Comparison of ENCODE assay signal across 16 cellular contexts in genomic region chr20:4798010-4798409, GRCh38. TPM values are rescaled to one million over a fixed set of nuclear protein-coding genes. Genes with fewer than 3 reads are reported as not detected.
A peak's percentile ranks its signal among the peaks of the same experiment; 100 is the strongest.
DNase-seq lines count a peak whose midpoint lies in the region; ATAC-seq lines count a peak whose summit lies in the region.
"Had no signal": no experiment of that assay in that cellular context is flagged by ENCODE, and none has a peak within 500 bp of the region (broad histone marks: within the 10 kb centered on the region; RNA-seq: fewer than 3 reads in every experiment).

No MANE protein-coding gene starts in this region.

- H3K36me3 Mint-ChIP-seq in activated CD4-positive, alpha-beta T cell treated with anti-CD3 and anti-CD28 coated beads for 36 hours (ENCODE audit: low read depth), result peaks cover 74% of the 10 kb centered on the region
- peaks cover 68% of the 10 kb centered on the region for H3K36me3 Mint-ChIP-seq in stimulated activated naive CD8-positive, alpha-beta T cell treated with anti-CD3 and anti-CD28 coated beads, Interleukin-15, Interleukin-2, amounts not matched to agents 100 ng/mL and 50 ng/mL, for 24 hours (ENCODE audit: low read depth)
- H3K36me3 Mint-ChIP-seq in memory B cell, result peaks cover 52% of the 10 kb centered on the region
- H3K36me3 Mint-ChIP-seq in stimulated activated naive B cell treated with anti-CD40 and anti-IgM and Interleukin-4, amounts not matched to agents 10 μg/mL and 1 μg/mL and 100 μg/mL, for 72 hours, result peaks cover 73 to 82% of the 10 kb centered on the region in 2 donors

- CTCF ChIA-PET in activated CD4-positive, alpha-beta T cell treated with anti-CD3 and anti-CD28 coated beads for 36 hours (lab: Charles Lee), result interaction anchor here (0.9 kb wide), 1 partner anchor 15 kb away, joined by 3 read pairs; no protein-coding TSS in a partner anchor

- no peak for DNase-seq in activated CD4-positive, alpha-beta T cell treated with anti-CD3 and anti-CD28 coated beads for 36 hours
- no peak for DNase-seq in activated CD4-positive, alpha-beta T cell treated with anti-CD3 and anti-CD28 coated beads, Interleukin-2, amount 50 U/mL, for 4 hours
- no peak for DNase-seq in stimulated activated naive CD8-positive, alpha-beta T cell treated with anti-CD3 and anti-CD28 coated beads, Interleukin-15, Interleukin-2, amounts not matched to agents 100 U/mL and 50 U/mL, for 24 hours
- no peak for DNase-seq in memory B cell (ENCODE audit: low spot score in 2 of 2)
- no peak for DNase-seq in stimulated activated naive B cell treated with anti-CD40 and anti-IgM and Interleukin-4, amounts not matched to agents 10 μg/mL and 1 μg/mL and 100 μg/mL, for 72 hours
- no peak for DNase-seq in epidermal melanocyte (ENCODE audit: insufficient read length, low spot score)
- DNase-seq: 8988T, GOT3, KBM-7, MV-4-11, NCI-H1417, NCI-H187 treated with DMSO at 0.1 percent for 48 hours, NCI-H446, NCI-H69 had no signal

- H3K4me3 Mint-ChIP-seq in activated CD4-positive, alpha-beta T cell treated with anti-CD3 and anti-CD28 coated beads for 36 hours, result no peak overlapping the region
- H3K4me3 Mint-ChIP-seq in stimulated activated naive CD8-positive, alpha-beta T cell treated with anti-CD3 and anti-CD28 coated beads, Interleukin-15, Interleukin-2, amounts not matched to agents 100 ng/mL and 50 ng/mL, for 24 hours, result no peak overlapping the region
- no peak overlapping the region for H3K4me3 Mint-ChIP-seq in memory B cell
- H3K4me3 Mint-ChIP-seq in stimulated activated naive B cell treated with anti-CD40 and anti-IgM and Interleukin-4, amounts not matched to agents 10 μg/mL and 1 μg/mL and 100 μg/mL, for 72 hours, result no peak overlapping the region

- POLR2A ChIA-PET in activated CD4-positive, alpha-beta T cell treated with anti-CD3 and anti-CD28 coated beads for 36 hours (lab: Charles Lee), result interaction anchor here (2.9 kb wide), 1 partner anchor 16 kb away, joined by 13 read pairs; no protein-coding TSS in a partner anchor

- intact Hi-C loops in activated CD4-positive, alpha-beta T cell treated with anti-CD3 and anti-CD28 coated beads for 36 hours (cut with DNase I, micrococcal nuclease), result no loop called here

- peaks cover 3% of the 10 kb centered on the region for H3K9me3 Mint-ChIP-seq in activated CD4-positive, alpha-beta T cell treated with anti-CD3 and anti-CD28 coated beads for 36 hours (ENCODE audit: low read depth)
- H3K9me3 Mint-ChIP-seq in stimulated activated naive CD8-positive, alpha-beta T cell treated with anti-CD3 and anti-CD28 coated beads, Interleukin-15, Interleukin-2, amounts not matched to agents 100 ng/mL and 50 ng/mL, for 24 hours, result no peaks in the 10 kb centered on the region
- H3K9me3 Mint-ChIP-seq in memory B cell, result no peaks in the 10 kb centered on the region
- no peaks in the 10 kb centered on the region for H3K9me3 Mint-ChIP-seq in stimulated activated naive B cell treated with anti-CD40 and anti-IgM and Interleukin-4, amounts not matched to agents 10 μg/mL and 1 μg/mL and 100 μg/mL, for 72 hours

- H3K27ac Mint-ChIP-seq in activated CD4-positive, alpha-beta T cell treated with anti-CD3 and anti-CD28 coated beads for 36 hours, result peak overlapping the region; percentile 58
- peak overlapping the region; percentile 22 for H3K27ac Mint-ChIP-seq in stimulated activated naive CD8-positive, alpha-beta T cell treated with anti-CD3 and anti-CD28 coated beads, Interleukin-15, Interleukin-2, amounts not matched to agents 100 ng/mL and 50 ng/mL, for 24 hours
- H3K27ac Mint-ChIP-seq in memory B cell, result peak overlapping the region; percentile 66
- peak overlapping the region; percentile 88 for H3K27ac Mint-ChIP-seq in stimulated activated naive B cell treated with anti-CD40 and anti-IgM and Interleukin-4, amounts not matched to agents 10 μg/mL and 1 μg/mL and 100 μg/mL, for 72 hours

- ATAC-seq in activated CD4-positive, alpha-beta T cell treated with anti-CD3 and anti-CD28 coated beads for 36 hours, result no peak
- no peak for ATAC-seq in stimulated activated naive CD8-positive, alpha-beta T cell treated with anti-CD3 and anti-CD28 coated beads, Interleukin-15, Interleukin-2, amounts not matched to agents 100 U/mL and 50 U/mL, for 24 hours
- ATAC-seq in memory B cell (ENCODE audit: low read depth), result no peak
- no peak for ATAC-seq in stimulated activated naive B cell treated with anti-CD40 and anti-IgM and Interleukin-4, amounts not matched to agents 10 μg/mL and 1 μg/mL and 100 μg/mL, for 72 hours (replicated peaks)
- ATAC-seq in GM19351 (IDR thresholded peaks at IDR 0.05; ENCODE audit: unreplicated experiment), result no peak

- no peaks in the 10 kb centered on the region for H3K27me3 Mint-ChIP-seq in activated CD4-positive, alpha-beta T cell treated with anti-CD3 and anti-CD28 coated beads for 36 hours
- H3K27me3 Mint-ChIP-seq in stimulated activated naive CD8-positive, alpha-beta T cell treated with anti-CD3 and anti-CD28 coated beads, Interleukin-15, Interleukin-2, amounts not matched to agents 100 ng/mL and 50 ng/mL, for 24 hours, result no peaks in the 10 kb centered on the region
- H3K27me3 Mint-ChIP-seq in memory B cell, result no peaks in the 10 kb centered on the region
- no peaks in the 10 kb centered on the region for H3K27me3 Mint-ChIP-seq in stimulated activated naive B cell treated with anti-CD40 and anti-IgM and Interleukin-4, amounts not matched to agents 10 μg/mL and 1 μg/mL and 100 μg/mL, for 72 hours

- H3K4me1 Mint-ChIP-seq in activated CD4-positive, alpha-beta T cell treated with anti-CD3 and anti-CD28 coated beads for 36 hours, result peaks cover 30% of the 10 kb centered on the region
- H3K4me1 Mint-ChIP-seq in stimulated activated naive CD8-positive, alpha-beta T cell treated with anti-CD3 and anti-CD28 coated beads, Interleukin-15, Interleukin-2, amounts not matched to agents 100 ng/mL and 50 ng/mL, for 24 hours (ENCODE audit: low read depth), result peaks cover 22% of the 10 kb centered on the region
- peaks cover 10% of the 10 kb centered on the region for H3K4me1 Mint-ChIP-seq in memory B cell
- peaks cover 34 to 78% of the 10 kb centered on the region in 2 donors for H3K4me1 Mint-ChIP-seq in stimulated activated naive B cell treated with anti-CD40 and anti-IgM and Interleukin-4, amounts not matched to agents 10 μg/mL and 1 μg/mL and 100 μg/mL, for 72 hours

RNA-seq across cellular contexts. Expression of gene RASSF2, which starts 25.4 kb away (rescaled TPM):
- total RNA-seq in activated CD4-positive, alpha-beta T cell treated with anti-CD3 and anti-CD28 coated beads for 36 hours, result 10 to 100 TPM; 49.1 to 53.7 TPM

Comparison
In these comparisons a context has a peak if more than half of its experiments do, and no peak if none do; other contexts are left out.
1. H3K27ac Mint-ChIP-seq: peak in every context shown above with its lines; median percentile 88 in stimulated activated naive B cell treated with anti-CD40 and anti-IgM and Interleukin-4, amounts not matched to agents 10 μg/mL and 1 μg/mL and 100 μg/mL, for 72 hours; 66 in memory B cell; 58 in activated CD4-positive, alpha-beta T cell treated with anti-CD3 and anti-CD28 coated beads for 36 hours; 22 in stimulated activated naive CD8-positive, alpha-beta T cell treated with anti-CD3 and anti-CD28 coated beads, Interleukin-15, Interleukin-2, amounts not matched to agents 100 ng/mL and 50 ng/mL, for 24 hours.